In genomic region chr14:35459779-35460178, GRCh38 we compare ENCODE assay signal across 7 cellular contexts.
"Had no signal": no experiment of that assay in that cellular context is flagged by ENCODE, and none has a peak within 500 bp of the region (broad histone marks: within the 10 kb centered on the region; RNA-seq: fewer than 3 reads in every experiment).

No MANE protein-coding gene starts in this region.

- H3K4me3 Mint-ChIP-seq: IgD-negative memory B cell had no signal

- ATAC-seq: K562 had no signal

- H3K4me3 ChIP-seq: K562 had no signal

- H3K27ac Mint-ChIP-seq: IgD-negative memory B cell had no signal

- H3K27ac ChIP-seq: HL-60 had no signal

- FAIRE-seq: HTR-8/SVneo, K562 had no signal

- DNase-seq: IMR-90, KBM-7, KG1 had no signal
